ENCODE assay signal across 23 cellular contexts in genomic region chr11:18836415-18836814, GRCh38. TPM values are rescaled to one million over a fixed set of nuclear protein-coding genes. Genes with fewer than 3 reads are reported as not detected.
DNase-seq lines count a peak whose midpoint lies in the region; FAIRE-seq and TF ChIP-seq lines count a peak whose summit lies in the region.
"Had no signal": no experiment of that assay in that cellular context is flagged by ENCODE, and none has a peak within 500 bp of the region (broad histone marks: within the 10 kb centered on the region; RNA-seq: fewer than 3 reads in every experiment).

No MANE protein-coding gene starts in this region.

- H3K79me1 ChIP-seq in H1 (ENCODE audit: low read depth, low read length): no peaks in the 10 kb centered on the region
- no peaks in the 10 kb centered on the region for H3K79me1 ChIP-seq in mesendoderm (ENCODE audit: low read length)

- no peak overlapping the region for H3K4me3 Mint-ChIP-seq in progenitor cell of endocrine pancreas (ENCODE audit: low read depth)
- H3K4me3 Mint-ChIP-seq in activated T-helper 1 cell treated with anti-CD3 and anti-CD28 coated beads, Interleukin-12 subunit alpha, Interleukin-12 subunit beta, Interleukin-2, Interleukin-4 antibody, amounts not matched to agents 30 ng/mL and 10 ng/mL and 1 ng/mL, durations not matched to agents 14 hours and 24 hours and 36 hours: no peak overlapping the region
- peak overlapping the region in 1 of 8 donors; percentile 22 for H3K4me3 Mint-ChIP-seq in CD4-positive, alpha-beta memory T cell
- H3K4me3 Mint-ChIP-seq: CD8-positive, alpha-beta T cell had no signal

- H2AK5ac ChIP-seq in H1 (ENCODE audit: low read depth, low read length) (no peak overlapping the region), mesendoderm (ENCODE audit: low read length) (no peak overlapping the region)

- H3K27ac Mint-ChIP-seq in progenitor cell of endocrine pancreas: no peak overlapping the region
- H3K27ac Mint-ChIP-seq in activated T-helper 1 cell treated with anti-CD3 and anti-CD28 coated beads, Interleukin-12 subunit alpha, Interleukin-12 subunit beta, Interleukin-2, Interleukin-4 antibody, amounts not matched to agents 30 ng/mL and 10 ng/mL and 1 ng/mL, durations not matched to agents 14 hours and 24 hours and 36 hours: no peak overlapping the region
- no peak overlapping the region for H3K27ac Mint-ChIP-seq in CD4-positive, alpha-beta memory T cell
- H3K27ac Mint-ChIP-seq: CD8-positive, alpha-beta T cell had no signal

- H3K56ac ChIP-seq in H1 (replicated peaks; ENCODE audit: insufficient read length, low read depth, low read length) (no peak overlapping the region), mesendoderm (ENCODE audit: low read length) (no peak overlapping the region)

- H3K79me2 ChIP-seq in H1 (ENCODE audit: control insufficient read depth in 1 of 2, insufficient read depth in 2 of 2, low read length in 2 of 2) (no peaks in the 10 kb centered on the region), mesendoderm (ENCODE audit: control insufficient read depth, insufficient read depth, low read length) (no peaks in the 10 kb centered on the region)

- no peak overlapping the region for H3K4ac ChIP-seq in H1 (replicated peaks; ENCODE audit: insufficient read length, low read depth, low read length)
- no peak overlapping the region for H3K4ac ChIP-seq in mesendoderm (ENCODE audit: low read depth, low read length)

- H3K18ac ChIP-seq in H1 (ENCODE audit: extremely low read depth, low read length): no peak overlapping the region
- H3K18ac ChIP-seq in mesendoderm (ENCODE audit: low read length): no peak overlapping the region

- no peak for TF ChIP-seq EP300 in H1 (IDR thresholded peaks at IDR 0.05; ENCODE audit: borderline replicate concordance in 1 of 2, low read depth in 2 of 2, low read length in 2 of 2)

- H3K9ac ChIP-seq in H1 (replicated peaks in 1 of 4; ENCODE audit: extremely low read depth in 1 of 4, low read depth in 3 of 4, low read length in 3 of 4): no peak overlapping the region
- no peak overlapping the region for H3K9ac ChIP-seq in mesendoderm (ENCODE audit: low read length)

- H4K20me1 ChIP-seq in H1 (replicated peaks in 1 of 2; ENCODE audit: control insufficient read depth in 1 of 2, insufficient read depth in 2 of 2, low read length in 2 of 2): no peaks in the 10 kb centered on the region

- H4K8ac ChIP-seq in H1 (ENCODE audit: extremely low read depth, insufficient read depth, low read length) (no peak overlapping the region), mesendoderm (ENCODE audit: low read depth, low read length) (no peak overlapping the region)

- H2BK5ac ChIP-seq in H1 (ENCODE audit: low read depth, low read length) (no peak overlapping the region), mesendoderm (ENCODE audit: low read length) (no peak overlapping the region)

- no peaks in the 10 kb centered on the region for H3K4me1 Mint-ChIP-seq in progenitor cell of endocrine pancreas (ENCODE audit: low read depth)
- no peaks in the 10 kb centered on the region for H3K4me1 Mint-ChIP-seq in activated T-helper 1 cell treated with anti-CD3 and anti-CD28 coated beads, Interleukin-12 subunit alpha, Interleukin-12 subunit beta, Interleukin-2, Interleukin-4 antibody, amounts not matched to agents 30 ng/mL and 10 ng/mL and 1 ng/mL, durations not matched to agents 14 hours and 24 hours and 36 hours (ENCODE audit: low read depth)
- no peaks in the 10 kb centered on the region for H3K4me1 Mint-ChIP-seq in CD4-positive, alpha-beta memory T cell

- H3K4me1 ChIP-seq in H1 (replicated peaks in 1 of 4; ENCODE audit: control insufficient read depth in 3 of 4, insufficient read depth in 4 of 4, low read length in 3 of 4) (no peaks in the 10 kb centered on the region), mesendoderm (ENCODE audit: control insufficient read depth, low read depth, low read length) (no peaks in the 10 kb centered on the region)
- no peaks in the 10 kb centered on the region for H3K4me1 ChIP-seq in CD4-positive, alpha-beta memory T cell (ENCODE audit: insufficient read depth, low read length)

- H2AFZ ChIP-seq in H1 (ENCODE audit: low read length): no peak overlapping the region
- H2AFZ ChIP-seq: PC-9 had no signal

- H2BK15ac ChIP-seq in H1 (ENCODE audit: low read length): no peak overlapping the region
- no peak overlapping the region for H2BK15ac ChIP-seq in mesendoderm (replicated peaks; ENCODE audit: low read depth)

- no peak overlapping the region for H2BK20ac ChIP-seq in H1 (ENCODE audit: low read length)

- peak; percentile 22 for DNase-seq in ELF-1 (ENCODE audit: low read depth, low spot score)
- DNase-seq in H1 (ENCODE audit: low read depth in 1 of 2, low spot score in 2 of 2): no peak
- peak; percentile 21 for DNase-seq in mesendoderm
- no peak for DNase-seq in activated CD4-positive, alpha-beta T cell treated with anti-CD3 and anti-CD28 coated beads, Interleukin-2, amount 50 U/mL, for 4 hours
- no peak for DNase-seq in progenitor cell of endocrine pancreas (ENCODE audit: low spot score, unreplicated experiment)
- DNase-seq in activated T-helper 1 cell treated with anti-CD3 and anti-CD28 coated beads, Interleukin-12 subunit alpha, Interleukin-12 subunit beta, Interleukin-2, Interleukin-4 antibody, amounts not matched to agents 30 ng/mL and 10 ng/mL and 1 ng/mL, durations not matched to agents 14 hours and 24 hours and 36 hours (ENCODE audit: low spot score): no peak
- no peak for DNase-seq in CD4-positive, alpha-beta memory T cell
- DNase-seq: activated effector memory CD4-positive, alpha-beta T cell treated with Interleukin-2 at 50 U/mL for 16 hours; caudate nucleus; CD8-positive, alpha-beta T cell; DMS53; dorsolateral prefrontal cortex; NCI-H1436; NCI-H774; PC-9; substantia nigra; T-helper 9 cell had no signal

- TF ChIP-seq CTCF in H1 (IDR thresholded peaks at IDR 0.05; ENCODE audit: control extremely low read depth in 1 of 3, insufficient read depth in 1 of 3, low read depth in 1 of 3, low read length in 3 of 3) (no peak), progenitor cell of endocrine pancreas (IDR thresholded peaks at IDR 0.05; ENCODE audit: unreplicated experiment) (no peak)

- H4K91ac ChIP-seq in H1 (replicated peaks; ENCODE audit: insufficient read length, low read length): no peak overlapping the region

- H4K5ac ChIP-seq in H1 (ENCODE audit: insufficient read length, low read depth, low read length) (no peak overlapping the region), mesendoderm (ENCODE audit: low read length) (no peak overlapping the region)

- H2BK12ac ChIP-seq in H1 (ENCODE audit: low read depth, low read length): no peak overlapping the region

- H3K27ac ChIP-seq in H1 (ENCODE audit: low read depth, low read length): no peak overlapping the region
- no peak overlapping the region for H3K27ac ChIP-seq in mesendoderm (ENCODE audit: low read depth, low read length)
- no peak overlapping the region for H3K27ac ChIP-seq in CD4-positive, alpha-beta memory T cell (ENCODE audit: low read depth, low read length)
- H3K27ac ChIP-seq: dorsolateral prefrontal cortex, PC-9, SK-N-MC had no signal

- peaks cover 12% of the 10 kb centered on the region for H3K9me3 Mint-ChIP-seq in progenitor cell of endocrine pancreas (ENCODE audit: low read depth)
- peaks cover 17% of the 10 kb centered on the region for H3K9me3 Mint-ChIP-seq in activated T-helper 1 cell treated with anti-CD3 and anti-CD28 coated beads, Interleukin-12 subunit alpha, Interleukin-12 subunit beta, Interleukin-2, Interleukin-4 antibody, amounts not matched to agents 30 ng/mL and 10 ng/mL and 1 ng/mL, durations not matched to agents 14 hours and 24 hours and 36 hours
- H3K9me3 Mint-ChIP-seq in CD4-positive, alpha-beta memory T cell: peaks cover 5 to 40% (median 28%) of the 10 kb centered on the region in 8 donors

- H3K14ac ChIP-seq in H1 (ENCODE audit: insufficient read length): no peak overlapping the region

- no peak for TF ChIP-seq POLR2A in H1 (IDR thresholded peaks at IDR 0.05; ENCODE audit: control extremely low read depth in 1 of 2, low read depth in 2 of 2, low read length in 2 of 2)

- CTCF ChIA-PET in H1 (lab: Charles Lee; ENCODE audit: partially characterized antibody): interaction anchor here (1.3 kb wide), 1 partner anchor 10 kb away, joined by 4 read pairs; no protein-coding TSS in a partner anchor
- CTCF ChIA-PET in CD4-positive, alpha-beta memory T cell (lab: Charles Lee; ENCODE audit: partially characterized antibody): no interaction called here

- H3K23ac ChIP-seq in H1 (ENCODE audit: insufficient read length): no peak overlapping the region
- H3K23ac ChIP-seq in mesendoderm (ENCODE audit: low read length): no peak overlapping the region

- H3K27me3 Mint-ChIP-seq in progenitor cell of endocrine pancreas: no peaks in the 10 kb centered on the region
- H3K27me3 Mint-ChIP-seq in activated T-helper 1 cell treated with anti-CD3 and anti-CD28 coated beads, Interleukin-12 subunit alpha, Interleukin-12 subunit beta, Interleukin-2, Interleukin-4 antibody, amounts not matched to agents 30 ng/mL and 10 ng/mL and 1 ng/mL, durations not matched to agents 14 hours and 24 hours and 36 hours (ENCODE audit: insufficient read depth): peaks cover 8% of the 10 kb centered on the region
- H3K27me3 Mint-ChIP-seq in CD4-positive, alpha-beta memory T cell: peaks cover 26 to 35% of the 10 kb centered on the region in 2 donors

- no peaks in the 10 kb centered on the region for H3K9me3 ChIP-seq in H1 (ENCODE audit: insufficient read depth in 2 of 2, low read depth in 1 of 2, low read length in 1 of 2)
- H3K9me3 ChIP-seq in CD4-positive, alpha-beta memory T cell (ENCODE audit: control insufficient read depth in 1 of 2, low read length in 2 of 2): no peaks in the 10 kb centered on the region

- H2BK120ac ChIP-seq in H1 (replicated peaks; ENCODE audit: low read depth, low read length) (no peak overlapping the region), mesendoderm (ENCODE audit: low read depth, low read length) (no peak overlapping the region)

- POLR2A ChIA-PET in H1 (lab: Charles Lee; ENCODE audit: partially characterized antibody): interaction anchor here (0.6 kb wide), 1 partner anchor 96 kb away, joined by 3 read pairs; no protein-coding TSS in a partner anchor
- POLR2A ChIA-PET in CD4-positive, alpha-beta memory T cell (lab: Charles Lee; ENCODE audit: partially characterized antibody): no interaction called here

- peaks cover 2% of the 10 kb centered on the region for H3K36me3 Mint-ChIP-seq in progenitor cell of endocrine pancreas (ENCODE audit: insufficient read depth)
- H3K36me3 Mint-ChIP-seq in activated T-helper 1 cell treated with anti-CD3 and anti-CD28 coated beads, Interleukin-12 subunit alpha, Interleukin-12 subunit beta, Interleukin-2, Interleukin-4 antibody, amounts not matched to agents 30 ng/mL and 10 ng/mL and 1 ng/mL, durations not matched to agents 14 hours and 24 hours and 36 hours (ENCODE audit: low read depth): peaks cover 2% of the 10 kb centered on the region
- H3K36me3 Mint-ChIP-seq in CD4-positive, alpha-beta memory T cell: peaks cover 0 to 3% of the 10 kb centered on the region in 2 donors
- H3K36me3 Mint-ChIP-seq: CD8-positive, alpha-beta T cell had no signal

- H3K23me2 ChIP-seq in H1 (ENCODE audit: low read depth, low read length): no peaks in the 10 kb centered on the region

- H3K27me3 ChIP-seq in H1 (replicated peaks in 1 of 4; ENCODE audit: control insufficient read depth in 3 of 4, extremely low read depth in 1 of 4, insufficient read depth in 3 of 4, low read length in 3 of 4): no peaks in the 10 kb centered on the region
- H3K27me3 ChIP-seq in mesendoderm (ENCODE audit: insufficient read depth, low read length, poor library complexity): no peaks in the 10 kb centered on the region
- H3K27me3 ChIP-seq in CD4-positive, alpha-beta memory T cell (ENCODE audit: insufficient read depth, low read length): peaks cover 7% of the 10 kb centered on the region

- no peak overlapping the region for H3K4me2 ChIP-seq in H1 (ENCODE audit: insufficient read depth in 1 of 2, low read depth in 2 of 2, low read length in 2 of 2)
- no peak overlapping the region for H3K4me2 ChIP-seq in mesendoderm (ENCODE audit: low read length)
- H3K4me2 ChIP-seq: PC-9 had no signal

- intact Hi-C loops in activated T-helper 1 cell treated with anti-CD3 and anti-CD28 coated beads, Interleukin-12 subunit alpha, Interleukin-12 subunit beta, Interleukin-2, Interleukin-4 antibody, amounts not matched to agents 30 ng/mL and 10 ng/mL and 1 ng/mL, durations not matched to agents 14 hours and 24 hours and 36 hours (cut with micrococcal nuclease): no loop called here
- intact Hi-C loops in CD4-positive, alpha-beta memory T cell (cut with micrococcal nuclease): no loop called here

- H3K4me3 ChIP-seq in H1 (ENCODE audit: extremely low read depth in 1 of 4, insufficient read depth in 2 of 4, low read depth in 3 of 4, low read length in 4 of 4): no peak overlapping the region
- H3K4me3 ChIP-seq in mesendoderm (ENCODE audit: low read length): no peak overlapping the region
- H3K4me3 ChIP-seq in CD4-positive, alpha-beta memory T cell (ENCODE audit: low read length in 2 of 2): no peak overlapping the region
- H3K4me3 ChIP-seq: dorsolateral prefrontal cortex, PC-9, SK-N-MC had no signal

- WGBS in H1 (ENCODE audit: extremely low coverage in 1 of 2, insufficient coverage in 1 of 2, insufficient read length in 1 of 2, insufficient replicate concordance in 2 of 2, low coverage in 1 of 2, low lambda C conversion rate in 2 of 2, missing lambda C conversion rate in 1 of 2), 2 experiments: 79% methylated on average over 2 of the region's 2 CpGs; no CpG with 5 or more reads in 1 of the 2 experiments
- WGBS in mesendoderm (ENCODE audit: extremely low coverage, insufficient coverage, low lambda C conversion rate): no CpG with 5 or more reads among the region's 2 CpGs

- FAIRE-seq in H1 (lab: Jason Lieb, UNC): no peak
- FAIRE-seq: frontal cortex had no signal

- H3K36me3 ChIP-seq in H1 (ENCODE audit: control insufficient read depth in 2 of 4, insufficient read depth in 4 of 4, low read length in 3 of 4) (no peaks in the 10 kb centered on the region), mesendoderm (ENCODE audit: control insufficient read depth, insufficient read depth, low read length) (no peaks in the 10 kb centered on the region)
- no peaks in the 10 kb centered on the region for H3K36me3 ChIP-seq in CD4-positive, alpha-beta memory T cell (ENCODE audit: insufficient read depth, low read length)

- no peak for TF ChIP-seq RAD21 in H1 (IDR thresholded peaks at IDR 0.05 in 1 of 2, conservative IDR thresholded peaks at IDR 0.05 in 1 of 2; ENCODE audit: low read depth in 2 of 2, low read length in 2 of 2)

RNA-seq across cellular contexts. Expression of gene PTPN5, which starts 44.8 kb away (rescaled TPM):
- polyA plus RNA-seq in PFSK-1 (2012; ENCODE audit: insufficient read length, low read depth): 6.5 TPM
- total RNA-seq in H1 (2021; fragmentation: NEBNext Ultra II Directional; extraction: Animal tissue kit (Norgen Biotek cat#: 25700)): 6.8 and 8.4 TPM in 2 replicates
- 12.9 and 18.9 TPM in 2 replicates for polyA plus RNA-seq in H1 (2011; rRNA removed)
- 11.1 TPM for polyA plus RNA-seq in H1 (2011; cell fraction: cytosol; rRNA removed)
- polyA plus RNA-seq in H1 (2011; cell fraction: nucleus; rRNA removed): 29.2 TPM
- 7.1 to 10.6 TPM (median 8.7 TPM) in 4 replicates for polyA plus RNA-seq in H1 (2012, experiment 1 of 2)
- 5.6 TPM for polyA plus RNA-seq in H1 (2012, experiment 2 of 2)
- 5.4 TPM for polyA plus RNA-seq in H1 (2013, experiment 1 of 2)
- polyA plus RNA-seq in H1 (2013, experiment 2 of 2): 4.9 TPM
- 6.4 and 8.4 TPM in 2 replicates for polyA minus RNA-seq in H1 (2011; rRNA and poly(A)+ RNA removed)
- 5.6 TPM for polyA minus RNA-seq in H1 (2011; cell fraction: cytosol; rRNA and poly(A)+ RNA removed)
- polyA minus RNA-seq in H1 (2011; cell fraction: nucleus; rRNA and poly(A)+ RNA removed): 7.2 TPM
- polyA plus RNA-seq in mesendoderm (2013, experiment 1 of 2): 0.48 TPM
- 0.63 TPM for polyA plus RNA-seq in mesendoderm (2013, experiment 2 of 2)
- total RNA-seq in progenitor cell of endocrine pancreas: 11.3 and 12.6 TPM in 2 replicates
- not detected in 2 replicates for total RNA-seq in activated T-helper 1 cell treated with anti-CD3 and anti-CD28 coated beads, Interleukin-12 subunit alpha, Interleukin-12 subunit beta, Interleukin-2, Interleukin-4 antibody, amounts not matched to agents 30 ng/mL and 10 ng/mL and 1 ng/mL, durations not matched to agents 14 hours and 24 hours and 36 hours
- not detected for total RNA-seq in CD4-positive, alpha-beta memory T cell
- polyA plus RNA-seq in CD4-positive, alpha-beta memory T cell: not detected
- total RNA-seq: CD8-positive, alpha-beta T cell; epithelial cell of proximal tubule; left lobe of liver; LHCN-M2; PC-9 had no signal

Comparison
In these comparisons a context has a peak if more than half of its experiments do, and no peak if none do; other contexts are left out.
1. DNase-seq: peak in ELF-1 (single experiment) and mesendoderm (single experiment); none in H1 (0 of 2), activated CD4-positive, alpha-beta T cell treated with anti-CD3 and anti-CD28 coated beads, Interleukin-2, amount 50 U/mL, for 4 hours (0 of 2), progenitor cell of endocrine pancreas (single experiment), activated T-helper 1 cell treated with anti-CD3 and anti-CD28 coated beads, Interleukin-12 subunit alpha, Interleukin-12 subunit beta, Interleukin-2, Interleukin-4 antibody, amounts not matched to agents 30 ng/mL and 10 ng/mL and 1 ng/mL, durations not matched to agents 14 hours and 24 hours and 36 hours (single experiment) and CD4-positive, alpha-beta memory T cell (0 of 5).